17 cellular contexts compared by ENCODE assay signal in genomic region chr2:96184188-96184587, GRCh38. TPM values are rescaled to one million over a fixed set of nuclear protein-coding genes. Genes with fewer than 3 reads are reported as not detected.
"Had no signal": no experiment of that assay in that cellular context is flagged by ENCODE, and none has a peak within 500 bp of the region (broad histone marks: within the 10 kb centered on the region; RNA-seq: fewer than 3 reads in every experiment).

No MANE protein-coding gene starts in this region.

- H3K4me3 ChIP-seq: ascending aorta, dorsolateral prefrontal cortex, right atrium auricular region, transverse colon had no signal

- H3K4me3 Mint-ChIP-seq: activated CD4-positive, alpha-beta T cell treated with anti-CD3 and anti-CD28 coated beads, Interleukin-2, amount 10 ng/mL, durations not matched to agents 7 days and 5 days; activated naive CD8-positive, alpha-beta T cell treated with anti-CD3 and anti-CD28 coated beads, Interleukin-2, amount 50 U/mL, for 24 hours; activated T-helper 17 cell treated with anti-CD3 and anti-CD28 coated beads, Interleukin-2, amount 50 U/mL, for 72 hours had no signal

- H3K4me1 ChIP-seq: ascending aorta had no signal

- ATAC-seq: activated naive CD8-positive, alpha-beta T cell treated with anti-CD3 and anti-CD28 coated beads, Interleukin-2, amount 50 U/mL, for 24 hours; activated T-helper 17 cell treated with anti-CD3 and anti-CD28 coated beads, Interleukin-2, amount 50 U/mL, for 72 hours; left lobe of liver; stimulated activated naive CD8-positive, alpha-beta T cell treated with anti-CD3 and anti-CD28 coated beads, Interleukin-15, Interleukin-2, amounts not matched to agents 100 U/mL and 50 U/mL, for 24 hours had no signal

- H3K27ac Mint-ChIP-seq: progenitor cell of endocrine pancreas had no signal

- H3K9me3 Mint-ChIP-seq: activated CD4-positive, alpha-beta T cell treated with anti-CD3 and anti-CD28 coated beads, Interleukin-2, amount 10 ng/mL, durations not matched to agents 7 days and 5 days; activated naive CD8-positive, alpha-beta T cell treated with anti-CD3 and anti-CD28 coated beads, Interleukin-2, amount 50 U/mL, for 24 hours; activated T-helper 17 cell treated with anti-CD3 and anti-CD28 coated beads, Interleukin-2, amount 50 U/mL, for 72 hours had no signal

- H3K27me3 ChIP-seq: ascending aorta, dorsolateral prefrontal cortex, right atrium auricular region, transverse colon had no signal

- H3K9me3 ChIP-seq: ascending aorta, right atrium auricular region, transverse colon had no signal

- H3K27ac ChIP-seq: ascending aorta, right atrium auricular region, transverse colon had no signal

- DNase-seq: activated CD4-positive, alpha-beta T cell treated with anti-CD3 and anti-CD28 coated beads, Interleukin-2, amount 10 ng/mL, durations not matched to agents 7 days and 5 days; activated CD4-positive, CD25-positive, alpha-beta regulatory T cell; activated naive CD4-positive, alpha-beta T cell treated with Interleukin-2 at 50 U/mL for 16 hours; activated naive CD8-positive, alpha-beta T cell treated with anti-CD3 and anti-CD28 coated beads, Interleukin-2, amount 50 U/mL, for 24 hours; dorsolateral prefrontal cortex; stimulated activated CD4-positive, alpha-beta T cell treated with anti-CD3 and anti-CD28 coated beads, Interleukin-2, amount 100 ng/mL, for 48 hours; stimulated activated naive CD8-positive, alpha-beta T cell treated with anti-CD3 and anti-CD28 coated beads, Interleukin-15, Interleukin-2, amounts not matched to agents 100 U/mL and 50 U/mL, for 24 hours; transverse colon had no signal

- H3K27me3 Mint-ChIP-seq: activated CD4-positive, alpha-beta T cell treated with anti-CD3 and anti-CD28 coated beads, Interleukin-2, amount 10 ng/mL, durations not matched to agents 7 days and 5 days; activated naive CD8-positive, alpha-beta T cell treated with anti-CD3 and anti-CD28 coated beads, Interleukin-2, amount 50 U/mL, for 24 hours; activated T-helper 17 cell treated with anti-CD3 and anti-CD28 coated beads, Interleukin-2, amount 50 U/mL, for 72 hours; progenitor cell of endocrine pancreas had no signal

RNA-seq across cellular contexts. Expression of gene ASTL, which starts 45.9 kb away (rescaled TPM):
- total RNA-seq: ascending aorta; left lobe of liver; lung microvascular endothelial cell; right atrium auricular region; skeletal muscle tissue; T-helper 2 cell treated with Interferon-gamma antibody and Interleukin-4, amounts not matched to agents 100 ng/mL and 5 ng/mL, for 36 hours had no signal
- polyA plus RNA-seq: keratinocyte had no signal
